ENCODE assay signal across 9 cellular contexts in genomic region chr11:117094776-117095175, GRCh38.
A peak's percentile ranks its signal among the peaks of the same experiment; 100 is the strongest.
DNase-seq lines count a peak whose midpoint lies in the region; ATAC-seq and TF ChIP-seq lines count a peak whose summit lies in the region.
"Had no signal": no experiment of that assay in that cellular context is flagged by ENCODE, and none has a peak within 500 bp of the region (broad histone marks: within the 10 kb centered on the region; RNA-seq: fewer than 3 reads in every experiment).

No MANE protein-coding gene starts in this region.

- peak overlapping the region; percentile 89 for H3K9ac ChIP-seq in Loucy (ENCODE audit: low read depth, low read length, poor library complexity, severe bottlenecking)
- H3K9ac ChIP-seq in muscle layer of colon (ENCODE audit: low read length): no peak overlapping the region
- H3K9ac ChIP-seq in MM.1S (ENCODE audit: low read length): no peak overlapping the region

- H3K9me2 ChIP-seq in Loucy (replicated peaks; ENCODE audit: low read depth, low read length) (no peaks in the 10 kb centered on the region), MM.1S (replicated peaks; ENCODE audit: insufficient read depth, low read length) (no peaks in the 10 kb centered on the region)

- H3K36me3 ChIP-seq in Loucy (ENCODE audit: insufficient read depth, low read length): no peaks in the 10 kb centered on the region
- no peaks in the 10 kb centered on the region for H3K36me3 ChIP-seq in muscle layer of colon (ENCODE audit: insufficient read depth, low read length)
- H3K36me3 ChIP-seq in MM.1S (replicated peaks; ENCODE audit: insufficient read depth, low read length): 0 out of 2 replicates have a peak, but pooled peaks cover 3% of the 10 kb centered on the region

- no peaks in the 10 kb centered on the region for H3F3A ChIP-seq in Loucy (ENCODE audit: low read depth)
- peaks cover 15% of the 10 kb centered on the region for H3F3A ChIP-seq in MM.1S (ENCODE audit: insufficient read depth, low read length)

- peak overlapping the region; percentile 82 for H3K4me2 ChIP-seq in Loucy (ENCODE audit: low read depth, low read length, poor library complexity, severe bottlenecking)
- H3K4me2 ChIP-seq in MM.1S (ENCODE audit: low read depth, low read length): no peak overlapping the region

- in situ Hi-C loops in GM13976 (cut with MboI; ENCODE audit: low sequenced_read_pairs, unreplicated experiment): no loop called here

- H3K27me3 ChIP-seq in Loucy (ENCODE audit: insufficient read depth, low read length, poor library complexity, severe bottlenecking) (no peaks in the 10 kb centered on the region), muscle layer of colon (ENCODE audit: control insufficient read depth in 1 of 2, insufficient read depth in 2 of 2, low read length in 2 of 2) (no peaks in the 10 kb centered on the region), MM.1S (replicated peaks; ENCODE audit: insufficient read depth, low read length) (no peaks in the 10 kb centered on the region)

- peak overlapping the region; percentile 98 for H3K27ac ChIP-seq in muscle layer of colon (ENCODE audit: low read depth, low read length)
- no peak overlapping the region for H3K27ac ChIP-seq in MM.1S (ENCODE audit: low read length)

- H4K20me1 ChIP-seq in Loucy (ENCODE audit: insufficient read depth, low read length, poor library complexity, severe bottlenecking): peaks cover 42% of the 10 kb centered on the region
- peaks cover 26% of the 10 kb centered on the region for H4K20me1 ChIP-seq in MM.1S (ENCODE audit: insufficient read depth, low read length)

- ATAC-seq in HG03097 (IDR thresholded peaks at IDR 0.05; ENCODE audit: low FRiP score, unreplicated experiment): no peak

- DNase-seq in Ammon's horn (ENCODE audit: low spot score) (peak; percentile 75), choroid plexus epithelial cell (ENCODE audit: low read depth) (peak; percentile 39), MM.1S (no peak), GM13976 (ENCODE audit: low spot score) (no peak), T1000 (lab: John Stamatoyannopoulos, UW) (no peak)
- DNase-seq: NCI-H1417 treated with DMSO at 0.1 percent for 48 hours had no signal

- TF ChIP-seq CTCF in Loucy (conservative IDR thresholded peaks at IDR 0.05; ENCODE audit: low read length) (no peak), choroid plexus epithelial cell (conservative IDR thresholded peaks at IDR 0.05; ENCODE audit: low read depth, low read length) (no peak), MM.1S (IDR thresholded peaks at IDR 0.05; ENCODE audit: low read length) (no peak), GM13976 (IDR thresholded peaks at IDR 0.05; ENCODE audit: borderline replicate concordance, control extremely low read depth, extremely low read depth, insufficient read depth, missing control alignments) (no peak)

- no peaks in the 10 kb centered on the region for H3K9me3 ChIP-seq in Loucy (ENCODE audit: insufficient read depth, low read depth, low read length)
- H3K9me3 ChIP-seq in muscle layer of colon (ENCODE audit: low read length): no peaks in the 10 kb centered on the region
- no peaks in the 10 kb centered on the region for H3K9me3 ChIP-seq in MM.1S (replicated peaks; ENCODE audit: insufficient read depth, low read length)

- peaks cover 86% of the 10 kb centered on the region for H3K79me2 ChIP-seq in Loucy (ENCODE audit: insufficient read depth, low read length)
- H3K79me2 ChIP-seq in MM.1S (ENCODE audit: low read length): peaks cover 83% of the 10 kb centered on the region

- H2AFZ ChIP-seq in Loucy (ENCODE audit: low read length): no peak overlapping the region
- H2AFZ ChIP-seq in MM.1S (ENCODE audit: low read length): no peak overlapping the region

- H3K4me1 ChIP-seq in Loucy (ENCODE audit: insufficient read depth, low read length, poor library complexity, severe bottlenecking): peaks cover 52% of the 10 kb centered on the region
- H3K4me1 ChIP-seq in muscle layer of colon (ENCODE audit: insufficient read depth, low read length): peaks cover 73% of the 10 kb centered on the region
- H3K4me1 ChIP-seq in MM.1S (ENCODE audit: low read length): peaks cover 32% of the 10 kb centered on the region

- H3K4me3 ChIP-seq in Loucy (ENCODE audit: low read length, poor library complexity, severe bottlenecking) (peak overlapping the region; percentile 94), choroid plexus epithelial cell (ENCODE audit: low read depth, low read length) (no peak overlapping the region), muscle layer of colon (ENCODE audit: low read depth in 1 of 2, low read length in 2 of 2) (peak overlapping the region in 1 of 2 donors; percentile 82), MM.1S (ENCODE audit: low read length) (no peak overlapping the region)

Comparison
In these comparisons a context has a peak if more than half of its experiments do, and no peak if none do; other contexts are left out.
1. DNase-seq: peak in Ammon's horn (single experiment) and choroid plexus epithelial cell (single experiment); none in MM.1S (single experiment), GM13976 (single experiment) and T1000 (single experiment).